Comparison of ENCODE assay signal across 29 cellular contexts in the genomic region with DNA sequence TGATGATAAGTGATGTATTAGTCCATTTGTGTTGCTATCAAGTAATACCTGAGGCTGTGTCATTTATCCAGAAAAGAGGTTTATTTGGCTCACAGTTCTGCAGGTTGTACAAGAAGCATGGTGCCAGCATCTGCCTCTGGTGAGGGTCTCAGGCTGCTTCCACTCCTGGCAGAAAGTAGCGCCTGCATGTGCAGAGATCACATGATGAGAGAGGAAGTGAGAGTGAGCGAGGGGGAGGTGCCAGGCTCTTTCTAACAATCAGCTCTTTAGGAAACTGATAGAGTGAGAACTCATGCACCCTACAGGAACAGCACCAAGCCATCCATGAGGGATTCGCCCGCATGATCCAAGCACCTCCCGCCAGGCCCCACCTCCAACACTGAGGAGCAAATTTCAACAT. TPM values are rescaled to one million over a fixed set of nuclear protein-coding genes. Genes with fewer than 3 reads are reported as not detected.
DNase-seq lines count a peak whose midpoint lies in the region; ATAC-seq, FAIRE-seq and TF ChIP-seq lines count a peak whose summit lies in the region.
"Had no signal": no experiment of that assay in that cellular context is flagged by ENCODE, and none has a peak within 500 bp of the region (broad histone marks: within the 10 kb centered on the region; RNA-seq: fewer than 3 reads in every experiment).

No MANE protein-coding gene starts in this region.

- ATAC-seq in HG03565 (IDR thresholded peaks at IDR 0.05; ENCODE audit: unreplicated experiment), result no peak
- ATAC-seq in SK-N-SH treated with all-trans-retinoic acid at 6 μM for 48 hours, result no peak
- ATAC-seq: activated T-helper 17 cell treated with anti-CD3 and anti-CD28 coated beads, Interleukin-2, amount 50 U/mL, for 72 hours; gastroesophageal sphincter had no signal

- TF ChIP-seq RAD21 in Ishikawa (IDR thresholded peaks at IDR 0.05; ENCODE audit: low read depth), result no peak

- no peaks in the 10 kb centered on the region for H3K36me3 ChIP-seq in BLaER1
- H3K36me3 ChIP-seq: ascending aorta, gastroesophageal sphincter, vagina, WERI-Rb-1 had no signal

- no peak overlapping the region for H3K27ac ChIP-seq in BLaER1
- H3K27ac ChIP-seq: ascending aorta, SK-N-MC, WERI-Rb-1 had no signal

- no peak for TF ChIP-seq EP300 in Ishikawa (IDR thresholded peaks at IDR 0.05; ENCODE audit: borderline replicate concordance)

- no peak overlapping the region for H3K9ac ChIP-seq in BLaER1

- H3K9me3 ChIP-seq in BLaER1, result peaks cover 11% of the 10 kb centered on the region; the same call in 1 of the 2 replicates
- H3K9me3 ChIP-seq: ascending aorta, gastroesophageal sphincter, vagina had no signal

- peaks cover 28% of the 10 kb centered on the region for H3K4me1 ChIP-seq in BLaER1

- H3K4me3 ChIP-seq in BLaER1, result no peak overlapping the region
- H3K4me3 ChIP-seq: ascending aorta, gastroesophageal sphincter, lung, SK-N-MC, vagina had no signal

- H3K4me2 ChIP-seq in BLaER1, result peak overlapping the region; percentile 15; the same call in 1 of the 2 replicates

- no peaks in the 10 kb centered on the region for H4K20me1 ChIP-seq in BLaER1

- H3K27me3 ChIP-seq in BLaER1, result peaks cover 8% of the 10 kb centered on the region; the same call in 1 of the 2 replicates
- H3K27me3 ChIP-seq: ascending aorta, vagina had no signal

- FAIRE-seq in urothelium cell line (lab: Jason Lieb, UNC), result no peak
- FAIRE-seq: GM12891, small intestine had no signal

- DNase-seq in SK-N-DZ (ENCODE audit: low spot score), result peak; percentile 14
- peak; percentile 51 for DNase-seq in mesenteric fat pad (ENCODE audit: low spot score)
- DNase-seq in NCI-H510A (lab: John Stamatoyannopoulos, UW), result no peak
- no peak for DNase-seq in urothelium cell line (ENCODE audit: low spot score)
- DNase-seq: activated CD4-positive, alpha-beta T cell treated with anti-CD3 and anti-CD28 coated beads, Interleukin-2, amount 10 ng/mL, durations not matched to agents 7 days and 5 days; Calu3; caudate nucleus; H7; MM.1S; NCI-H1694 treated with DMSO at 0.1 percent for 48 hours; NCI-H2171; NCI-H524 treated with DMSO at 0.1 percent for 48 hours; occipital lobe; small intestine; stimulated activated CD4-positive, alpha-beta T cell treated with anti-CD3 and anti-CD28 coated beads, Interleukin-1b, Interleukin-23, amount 100 ng/mL, for 48 hours; WERI-Rb-1 had no signal

TF ChIP-seq in Ishikawa, 13 proteins besides CTCF, POLR2A, EP300 and RAD21:
- TF ChIP-seq, protein P1, sequence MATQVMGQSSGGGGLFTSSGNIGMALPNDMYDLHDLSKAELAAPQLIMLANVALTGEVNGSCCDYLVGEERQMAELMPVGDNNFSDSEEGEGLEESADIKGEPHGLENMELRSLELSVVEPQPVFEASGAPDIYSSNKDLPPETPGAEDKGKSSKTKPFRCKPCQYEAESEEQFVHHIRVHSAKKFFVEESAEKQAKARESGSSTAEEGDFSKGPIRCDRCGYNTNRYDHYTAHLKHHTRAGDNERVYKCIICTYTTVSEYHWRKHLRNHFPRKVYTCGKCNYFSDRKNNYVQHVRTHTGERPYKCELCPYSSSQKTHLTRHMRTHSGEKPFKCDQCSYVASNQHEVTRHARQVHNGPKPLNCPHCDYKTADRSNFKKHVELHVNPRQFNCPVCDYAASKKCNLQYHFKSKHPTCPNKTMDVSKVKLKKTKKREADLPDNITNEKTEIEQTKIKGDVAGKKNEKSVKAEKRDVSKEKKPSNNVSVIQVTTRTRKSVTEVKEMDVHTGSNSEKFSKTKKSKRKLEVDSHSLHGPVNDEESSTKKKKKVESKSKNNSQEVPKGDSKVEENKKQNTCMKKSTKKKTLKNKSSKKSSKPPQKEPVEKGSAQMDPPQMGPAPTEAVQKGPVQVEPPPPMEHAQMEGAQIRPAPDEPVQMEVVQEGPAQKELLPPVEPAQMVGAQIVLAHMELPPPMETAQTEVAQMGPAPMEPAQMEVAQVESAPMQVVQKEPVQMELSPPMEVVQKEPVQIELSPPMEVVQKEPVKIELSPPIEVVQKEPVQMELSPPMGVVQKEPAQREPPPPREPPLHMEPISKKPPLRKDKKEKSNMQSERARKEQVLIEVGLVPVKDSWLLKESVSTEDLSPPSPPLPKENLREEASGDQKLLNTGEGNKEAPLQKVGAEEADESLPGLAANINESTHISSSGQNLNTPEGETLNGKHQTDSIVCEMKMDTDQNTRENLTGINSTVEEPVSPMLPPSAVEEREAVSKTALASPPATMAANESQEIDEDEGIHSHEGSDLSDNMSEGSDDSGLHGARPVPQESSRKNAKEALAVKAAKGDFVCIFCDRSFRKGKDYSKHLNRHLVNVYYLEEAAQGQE (IDR thresholded peaks at IDR 0.05; ENCODE audit: low read depth), result no peak
- TF ChIP-seq TCF12 (IDR thresholded peaks at IDR 0.05; ENCODE audit: low read depth), result no peak
- TF ChIP-seq, protein P2, sequence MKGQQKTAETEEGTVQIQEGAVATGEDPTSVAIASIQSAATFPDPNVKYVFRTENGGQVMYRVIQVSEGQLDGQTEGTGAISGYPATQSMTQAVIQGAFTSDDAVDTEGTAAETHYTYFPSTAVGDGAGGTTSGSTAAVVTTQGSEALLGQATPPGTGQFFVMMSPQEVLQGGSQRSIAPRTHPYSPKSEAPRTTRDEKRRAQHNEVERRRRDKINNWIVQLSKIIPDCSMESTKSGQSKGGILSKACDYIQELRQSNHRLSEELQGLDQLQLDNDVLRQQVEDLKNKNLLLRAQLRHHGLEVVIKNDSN (IDR thresholded peaks at IDR 0.05), result 0 out of 2 replicates have a peak, but pooled peaks have one; percentile 7
- no peak for TF ChIP-seq YY1 (IDR thresholded peaks at IDR 0.05; ENCODE audit: low read depth)
- no peak for TF ChIP-seq FOXM1 (IDR thresholded peaks at IDR 0.05; ENCODE audit: borderline replicate concordance, low read depth)
- no peak for TF ChIP-seq EGR1 (IDR thresholded peaks at IDR 0.05)
- TF ChIP-seq NFIC (IDR thresholded peaks at IDR 0.05), result no peak
- TF ChIP-seq MAX (IDR thresholded peaks at IDR 0.05), result no peak

TF ChIP-seq in SK-N-SH treated with all-trans-retinoic acid at 6 μM for 48 hours, 23 proteins besides CTCF, POLR2A, EP300 and RAD21 (continues in another document):
- TF ChIP-seq ZC3H10 (CRISPR knock-in tag; IDR thresholded peaks at IDR 0.05) (no peak), TCF4 (CRISPR knock-in tag; IDR thresholded peaks at IDR 0.05; ENCODE audit: borderline replicate concordance) (no peak), ZNF565 (CRISPR knock-in tag; conservative IDR thresholded peaks at IDR 0.05; ENCODE audit: low read depth) (no peak), CSDC2 (CRISPR knock-in tag; IDR thresholded peaks at IDR 0.05) (no peak), GLIS3 (CRISPR knock-in tag; IDR thresholded peaks at IDR 0.05) (no peak), OSR1 (CRISPR knock-in tag; IDR thresholded peaks at IDR 0.05) (no peak), ESRRG (CRISPR knock-in tag; IDR thresholded peaks at IDR 0.05) (no peak), SNAI2 (CRISPR knock-in tag; IDR thresholded peaks at IDR 0.05) (no peak), ARNTL (CRISPR knock-in tag; IDR thresholded peaks at IDR 0.05; ENCODE audit: borderline replicate concordance, low read depth) (no peak), ZFP30 (CRISPR knock-in tag; IDR thresholded peaks at IDR 0.05) (no peak), PATZ1 (CRISPR knock-in tag; IDR thresholded peaks at IDR 0.05; ENCODE audit: borderline replicate concordance) (no peak)
- TF ChIP-seq, protein P3, sequence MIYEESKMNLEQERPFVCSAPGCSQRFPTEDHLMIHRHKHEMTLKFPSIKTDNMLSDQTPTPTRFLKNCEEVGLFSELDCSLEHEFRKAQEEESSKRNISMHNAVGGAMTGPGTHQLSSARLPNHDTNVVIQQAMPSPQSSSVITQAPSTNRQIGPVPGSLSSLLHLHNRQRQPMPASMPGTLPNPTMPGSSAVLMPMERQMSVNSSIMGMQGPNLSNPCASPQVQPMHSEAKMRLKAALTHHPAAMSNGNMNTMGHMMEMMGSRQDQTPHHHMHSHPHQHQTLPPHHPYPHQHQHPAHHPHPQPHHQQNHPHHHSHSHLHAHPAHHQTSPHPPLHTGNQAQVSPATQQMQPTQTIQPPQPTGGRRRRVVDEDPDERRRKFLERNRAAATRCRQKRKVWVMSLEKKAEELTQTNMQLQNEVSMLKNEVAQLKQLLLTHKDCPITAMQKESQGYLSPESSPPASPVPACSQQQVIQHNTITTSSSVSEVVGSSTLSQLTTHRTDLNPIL (CRISPR knock-in tag; IDR thresholded peaks at IDR 0.05; ENCODE audit: low read depth), result no peak

RNA-seq across cellular contexts. Expression of gene FHAD1, which starts 2.2 kb away (rescaled TPM):
- 1.2 and 1.6 TPM in 2 replicates for polyA plus RNA-seq in SK-N-DZ (2014; cell fraction: cytosol; rRNA removed)
- 0.62 and 9.1 TPM in 2 replicates for polyA plus RNA-seq in SK-N-DZ (2014; cell fraction: nucleus; rRNA removed)
- total RNA-seq in mesenteric fat pad, result 0.55 TPM
- total RNA-seq: activated CD4-positive, alpha-beta T cell treated with anti-CD3 and anti-CD28 coated beads, Interleukin-2, amount 10 ng/mL, durations not matched to agents 7 days and 5 days; activated T-helper 17 cell treated with anti-CD3 and anti-CD28 coated beads, Interleukin-2, amount 50 U/mL, for 72 hours; ascending aorta; vagina had no signal
- polyA plus RNA-seq: BJ, IgD-negative memory B cell had no signal

Comparison
In these comparisons a context has a peak if more than half of its experiments do, and no peak if none do; other contexts are left out.
1. DNase-seq: peak in SK-N-DZ (single experiment) and mesenteric fat pad (single experiment); none in NCI-H510A (single experiment) and urothelium cell line (single experiment).